Comparison of ENCODE assay signal across 23 cellular contexts in the genomic region with DNA sequence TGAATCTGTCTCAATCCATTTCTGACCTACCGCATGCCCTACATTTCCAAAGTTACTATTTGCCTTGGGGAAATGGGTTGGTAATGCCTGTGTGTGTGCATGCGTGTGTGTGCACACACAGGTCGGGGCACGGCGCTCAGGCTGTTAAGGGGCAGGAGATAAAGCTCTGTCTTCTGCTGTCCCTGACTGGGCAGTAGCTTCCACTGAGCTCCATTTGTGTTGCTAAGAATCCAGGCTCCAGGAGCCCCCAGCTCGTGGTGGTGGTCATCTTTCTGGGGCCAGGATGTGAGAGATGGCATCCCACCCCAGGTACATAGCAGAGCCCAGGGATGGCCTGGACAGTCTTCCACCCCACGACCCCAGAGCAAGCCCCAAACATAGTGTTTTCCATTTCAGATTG.
A peak's percentile ranks its signal among the peaks of the same experiment; 100 is the strongest.
DNase-seq lines count a peak whose midpoint lies in the region; ATAC-seq and TF ChIP-seq lines count a peak whose summit lies in the region.
"Had no signal": no experiment of that assay in that cellular context is flagged by ENCODE, and none has a peak within 500 bp of the region (broad histone marks: within the 10 kb centered on the region; RNA-seq: fewer than 3 reads in every experiment).

No MANE protein-coding gene starts in this region.

- DNase-seq in natural killer cell treated with Interleukin-12 subunit alpha and Interleukin-12 subunit beta and Interleukin-15 and Interleukin-18, amount 100 ng/mL, for 72 hours (ENCODE audit: low spot score): peak; percentile 32
- DNase-seq in natural killer cell: no peak
- peak; percentile 12 for DNase-seq in islet precursor cell
- DNase-seq in sigmoid colon: peak; percentile 34
- no peak for DNase-seq in activated gamma-delta T cell (lab: John Stamatoyannopoulos, UW)
- no peak for DNase-seq in NCI-H2171 treated with DMSO at 0.1 percent for 48 hours (lab: John Stamatoyannopoulos, UW)
- DNase-seq in activated CD8-positive, alpha-beta memory T cell treated with anti-CD3 and anti-CD28 coated beads, Interleukin-2, amount 50 U/mL, for 48 hours: no peak
- DNase-seq: C1 segment of cervical spinal cord; CD8-positive, alpha-beta T cell; EL; GDM1; MM.1S; NCI-H2029; NCI-H2227 treated with DMSO at 0.1 percent for 48 hours; NCI-H526 treated with DMSO at 0.1 percent for 48 hours; RPMI8226; SHP77 had no signal

- no peak for ATAC-seq in natural killer cell treated with Interleukin-12 subunit alpha and Interleukin-12 subunit beta and Interleukin-15 and Interleukin-18, amount 100 ng/mL, for 72 hours
- ATAC-seq in natural killer cell: no peak
- ATAC-seq: CD8-positive, alpha-beta T cell; GM12878; HCT116 had no signal

- H3K4me3 ChIP-seq in sigmoid colon: no peak overlapping the region
- H3K4me3 ChIP-seq: GM12878 had no signal

- H3K9me3 ChIP-seq in sigmoid colon: no peaks in the 10 kb centered on the region
- H3K9me3 ChIP-seq: Caco-2 had no signal

- H3K4me1 ChIP-seq in sigmoid colon: peaks cover 0 to 11% (median 10%) of the 10 kb centered on the region in 4 donors

- no peaks in the 10 kb centered on the region for H3K36me3 Mint-ChIP-seq in natural killer cell treated with Interleukin-12 subunit alpha and Interleukin-12 subunit beta and Interleukin-15 and Interleukin-18, amount 100 ng/mL, for 72 hours
- no peaks in the 10 kb centered on the region for H3K36me3 Mint-ChIP-seq in natural killer cell
- H3K36me3 Mint-ChIP-seq: CD8-positive, alpha-beta T cell had no signal

- H3K4me1 Mint-ChIP-seq in natural killer cell treated with Interleukin-12 subunit alpha and Interleukin-12 subunit beta and Interleukin-15 and Interleukin-18, amount 100 ng/mL, for 72 hours (ENCODE audit: low read depth in 2 of 2): no peaks in the 10 kb centered on the region
- H3K4me1 Mint-ChIP-seq in natural killer cell: peaks cover 0 to 4% of the 10 kb centered on the region in 2 donors
- H3K4me1 Mint-ChIP-seq: IgD-negative memory B cell had no signal

- H3K27me3 Mint-ChIP-seq in natural killer cell treated with Interleukin-12 subunit alpha and Interleukin-12 subunit beta and Interleukin-15 and Interleukin-18, amount 100 ng/mL, for 72 hours: peaks cover 0 to 4% of the 10 kb centered on the region in 2 donors
- no peaks in the 10 kb centered on the region for H3K27me3 Mint-ChIP-seq in natural killer cell (ENCODE audit: low read depth in 2 of 2)
- H3K27me3 Mint-ChIP-seq: IgD-negative memory B cell had no signal

- WGBS in sigmoid colon, 2 donors: 88 to 90% methylated on average over 7 of the region's 7 CpGs

- no peak for TF ChIP-seq POLR2A in sigmoid colon (IDR thresholded peaks at IDR 0.05)

- H3K27ac ChIP-seq in sigmoid colon: no peak overlapping the region
- H3K27ac ChIP-seq: HL-60, KMS-11 had no signal

- TF ChIP-seq CTCF in natural killer cell (IDR thresholded peaks at IDR 0.05) (no peak), sigmoid colon (IDR thresholded peaks at IDR 0.05) (no peak)

- H3K27ac Mint-ChIP-seq in natural killer cell treated with Interleukin-12 subunit alpha and Interleukin-12 subunit beta and Interleukin-15 and Interleukin-18, amount 100 ng/mL, for 72 hours: no peak overlapping the region
- no peak overlapping the region for H3K27ac Mint-ChIP-seq in natural killer cell
- H3K27ac Mint-ChIP-seq: CD8-positive, alpha-beta T cell had no signal

- no peak for TF ChIP-seq EP300 in sigmoid colon (IDR thresholded peaks at IDR 0.05)

- intact Hi-C loops in natural killer cell (cut with micrococcal nuclease) (no loop called here), sigmoid colon (cut with DNase I) (no loop called here)

- no peak overlapping the region for H3K4me3 Mint-ChIP-seq in natural killer cell treated with Interleukin-12 subunit alpha and Interleukin-12 subunit beta and Interleukin-15 and Interleukin-18, amount 100 ng/mL, for 72 hours
- no peak overlapping the region for H3K4me3 Mint-ChIP-seq in natural killer cell
- H3K4me3 Mint-ChIP-seq: CD8-positive, alpha-beta T cell; IgD-negative memory B cell had no signal

- no peaks in the 10 kb centered on the region for H3K27me3 ChIP-seq in sigmoid colon

- no peaks in the 10 kb centered on the region for H3K36me3 ChIP-seq in sigmoid colon

- no peaks in the 10 kb centered on the region for H3K9me3 Mint-ChIP-seq in natural killer cell treated with Interleukin-12 subunit alpha and Interleukin-12 subunit beta and Interleukin-15 and Interleukin-18, amount 100 ng/mL, for 72 hours
- no peaks in the 10 kb centered on the region for H3K9me3 Mint-ChIP-seq in natural killer cell
- H3K9me3 Mint-ChIP-seq: CD8-positive, alpha-beta T cell; IgD-negative memory B cell had no signal

Comparison
In these comparisons a context has a peak if more than half of its experiments do, and no peak if none do; other contexts are left out.
1. DNase-seq: peak in natural killer cell treated with Interleukin-12 subunit alpha and Interleukin-12 subunit beta and Interleukin-15 and Interleukin-18, amount 100 ng/mL, for 72 hours (single experiment), islet precursor cell (single experiment) and sigmoid colon (single experiment); none in natural killer cell (single experiment), activated gamma-delta T cell (single experiment), NCI-H2171 treated with DMSO at 0.1 percent for 48 hours (single experiment) and activated CD8-positive, alpha-beta memory T cell treated with anti-CD3 and anti-CD28 coated beads, Interleukin-2, amount 50 U/mL, for 48 hours (single experiment).